Comparison of ENCODE assay signal across 8 cellular contexts in genomic region chr5:115169392-115170127, GRCh38. TPM values are rescaled to one million over a fixed set of nuclear protein-coding genes. Genes with fewer than 3 reads are reported as not detected.
DNase-seq lines count a peak whose midpoint lies in the region; ATAC-seq and TF ChIP-seq lines count a peak whose summit lies in the region.

Gene TRIM36, minus strand, starts transcription at chr5:115169908. Its CDS starts 274 bp downstream, at chr5:115169634.

- WGBS in lower leg skin, 2 donors = 0 to 1% methylated on average over 63 to 73 of the region's 77 CpGs

- TF ChIP-seq POLR2A in lower leg skin (IDR thresholded peaks at IDR 0.05) = no peak

- ATAC-seq in GM19351 (IDR thresholded peaks at IDR 0.05; ENCODE audit: unreplicated experiment) (peak; percentile 96), HG03469 (IDR thresholded peaks at IDR 0.05; ENCODE audit: unreplicated experiment) (peak; percentile 97)

- H3K4me3 ChIP-seq in lower leg skin (ENCODE audit: low read depth, poor library complexity, severe bottlenecking) = peak within 1 kb of the TSS; percentile 63

- intact Hi-C loops in lower leg skin (cut with DNase I; ENCODE audit: low total_unique reads) = no loop called here

- peak; percentile 88 to 96 for DNase-seq in NCI-H526 (lab: John Stamatoyannopoulos, UW)
- DNase-seq in activated CD4-positive, alpha-beta T cell treated with anti-CD3 and anti-CD28 coated beads, Interleukin-2, amount 50 U/mL, for 24 hours (ENCODE audit: low read depth in 1 of 2, low spot score in 1 of 2) = peak; percentile 78 to 85
- peak; percentile 89 for DNase-seq in dermis blood vessel endothelial cell
- peak; percentile 89 to 97 for DNase-seq in lower leg skin (ENCODE audit: low spot score in 2 of 2)
- DNase-seq in stimulated activated CD4-positive, alpha-beta T cell treated with anti-CD3 and anti-CD28 coated beads, Interleukin-4, amount 100 ng/mL, for 24 hours = peak; percentile 89

- H3K27ac ChIP-seq in C4-2B = peak within 1 kb of the TSS; percentile 84

- TF ChIP-seq CTCF in C4-2B (conservative IDR thresholded peaks at IDR 0.05) (peak; percentile 20; the same call in 1 of the 2 replicates), lower leg skin (IDR thresholded peaks at IDR 0.05) (no peak)

RNA-seq across cellular contexts. Expression of gene TRIM36, which starts in this region (rescaled TPM):
- total RNA-seq in dermis blood vessel endothelial cell (0.23 and 0.34 TPM in 2 replicates), lower leg skin (1 to 10 TPM in 3 of 4 donors, under 1 TPM in 1; 0.72 to 1.9 (median 1.5) TPM)

Comparison
In these comparisons a context has a peak if more than half of its experiments do, and no peak if none do; other contexts are left out.
1. Peak in every context shown above with its lines: DNase-seq, ATAC-seq, H3K4me3 ChIP-seq and H3K27ac ChIP-seq.
2. Peak in DNase-seq in dermis blood vessel endothelial cell; RNA of the gene not detected or under 1 TPM.